Comparison of ENCODE assay signal across 1 cellular context in the genomic region with DNA sequence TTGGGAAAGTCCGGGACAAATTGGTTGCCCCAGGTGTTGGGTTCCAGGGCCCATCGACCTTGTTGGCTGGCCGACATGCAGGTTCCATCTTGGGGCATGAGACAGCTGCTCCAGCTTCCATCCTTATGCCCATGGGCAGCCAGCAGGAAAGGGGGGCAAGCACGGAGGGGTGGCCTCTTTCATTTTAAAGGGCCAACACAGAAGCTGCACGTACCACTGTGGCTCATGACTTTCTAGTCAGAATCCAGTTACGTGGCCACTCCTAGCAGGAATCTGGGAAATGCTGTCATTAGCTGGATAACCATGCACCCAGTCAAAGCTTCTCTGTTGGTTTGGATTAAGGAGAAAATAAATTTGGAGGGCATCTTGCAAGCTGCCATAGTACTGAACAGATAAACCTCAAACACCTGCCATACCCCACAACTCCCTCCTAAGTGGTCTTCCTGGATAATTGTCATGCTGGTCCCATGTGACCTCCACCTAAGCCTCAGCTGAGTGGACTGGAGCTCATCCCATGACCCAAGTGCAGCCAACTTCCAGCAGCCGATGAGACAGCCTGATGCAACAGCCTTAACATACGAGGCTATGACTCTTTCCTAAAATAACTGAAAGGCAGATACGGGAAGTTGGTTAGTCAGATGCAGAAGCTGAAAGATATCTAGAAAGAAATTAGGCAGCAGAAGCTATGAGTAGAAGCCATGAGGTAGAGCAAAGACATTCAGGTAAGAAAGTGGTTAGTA.
A peak's percentile ranks its signal among the peaks of the same experiment; 100 is the strongest.
TF ChIP-seq lines count a peak whose summit lies in the region.

No MANE protein-coding gene starts in this region.

TF ChIP-seq in K562, 482 proteins besides CTCF, POLR2A, EP300 and RAD21 (continued from another document and continues in another):
- TF ChIP-seq TCF7 (IDR thresholded peaks at IDR 0.05; ENCODE audit: borderline replicate concordance) (no peak), ZNF766 (CRISPR knock-in tag; conservative IDR thresholded peaks at IDR 0.05) (peak; percentile 88), NR2C1 (IDR thresholded peaks at IDR 0.05) (no peak), NR2C1 (tag; IDR thresholded peaks at IDR 0.05) (peak; percentile 68), NCOA2 (IDR thresholded peaks at IDR 0.05; ENCODE audit: partially characterized antibody in 2 of 2) (peak in 1 of 2 experiments; percentile 36), ZNF79 (CRISPR knock-in tag; IDR thresholded peaks at IDR 0.05; ENCODE audit: low read depth) (peak; percentile 80), ZNF639 (CRISPR knock-in tag; conservative IDR thresholded peaks at IDR 0.05 in 1 of 2, IDR thresholded peaks at IDR 0.05 in 1 of 2) (peak in 1 of 2 experiments; percentile 26; a peak in 1 of 4 replicates), L3MBTL2 (IDR thresholded peaks at IDR 0.05) (peak; percentile 93), ZNF165 (CRISPR knock-in tag; IDR thresholded peaks at IDR 0.05; ENCODE audit: borderline replicate concordance) (peak; percentile 87; the same call in 1 of the 2 replicates), DDX20 (tag; IDR thresholded peaks at IDR 0.05; ENCODE audit: low read depth) (peak; percentile 82), HDAC8 (tag; IDR thresholded peaks at IDR 0.05) (peak; percentile 94), FOXA1 (IDR thresholded peaks at IDR 0.05; ENCODE audit: borderline replicate concordance) (no peak), U2AF1 (optimal IDR thresholded peaks at IDR 0.05; ENCODE audit: low read depth, low read length) (no peak), ZNF41 (CRISPR knock-in tag; conservative IDR thresholded peaks at IDR 0.05) (peak; percentile 60; the same call in 1 of the 2 replicates), DEAF1 (CRISPR knock-in tag; IDR thresholded peaks at IDR 0.05) (0 out of 2 replicates have a peak, but pooled peaks have one; percentile 37), CREB3 (tag; conservative IDR thresholded peaks at IDR 0.05; ENCODE audit: low read depth) (peak; percentile 66), ZNF717 (CRISPR knock-in tag; IDR thresholded peaks at IDR 0.05) (no peak), NR4A1 (CRISPR knock-in tag; IDR thresholded peaks at IDR 0.05) (no peak), NR4A1 (tag; IDR thresholded peaks at IDR 0.05) (peak; percentile 94), ZNF324 (CRISPR knock-in tag; IDR thresholded peaks at IDR 0.05) (peak; percentile 39), ATF7 (IDR thresholded peaks at IDR 0.05) (peak; percentile 89), MYC (IDR thresholded peaks at IDR 0.05; ENCODE audit: low read depth, low read length) (peak; percentile 59), MYC (CRISPR knock-in tag; IDR thresholded peaks at IDR 0.05; ENCODE audit: borderline replicate concordance, low read depth) (peak; percentile 90; the same call in 1 of the 2 replicates), RUNX1 (IDR thresholded peaks at IDR 0.05; ENCODE audit: low read depth) (no peak), MITF (IDR thresholded peaks at IDR 0.05) (peak; percentile 91), MAZ (CRISPR knock-in tag; conservative IDR thresholded peaks at IDR 0.05 in 1 of 2, IDR thresholded peaks at IDR 0.05 in 1 of 2) (peak; percentile 23 to 63; a peak in 2 of 4 replicates), NFYB (IDR thresholded peaks at IDR 0.05; ENCODE audit: extremely low read depth, insufficient read length) (no peak), NCOA6 (IDR thresholded peaks at IDR 0.05) (no peak), ZBTB17 (CRISPR knock-in tag; IDR thresholded peaks at IDR 0.05) (peak; percentile 83; the same call in 1 of the 2 replicates), GTF2A2 (tag; IDR thresholded peaks at IDR 0.05) (peak; percentile 90), ZNF133 (CRISPR knock-in tag; IDR thresholded peaks at IDR 0.05) (peak; percentile 24; the same call in 1 of the 2 replicates), ZNF175 (CRISPR knock-in tag; IDR thresholded peaks at IDR 0.05; ENCODE audit: low read depth) (peak; percentile 98), RBM39 (optimal IDR thresholded peaks at IDR 0.05; ENCODE audit: low read depth, low read length) (no peak), ZNF589 (CRISPR knock-in tag; IDR thresholded peaks at IDR 0.05; ENCODE audit: low read depth) (peak; percentile 98), LCOR (CRISPR knock-in tag; IDR thresholded peaks at IDR 0.05) (peak; percentile 79), ZNF644 (tag; IDR thresholded peaks at IDR 0.05; ENCODE audit: low read depth) (peak; percentile 92), FOSL1 (tag; conservative IDR thresholded peaks at IDR 0.05) (peak; percentile 87), ZNF395 (CRISPR knock-in tag; IDR thresholded peaks at IDR 0.05) (peak; percentile 94)
- TF ChIP-seq, protein P1, sequence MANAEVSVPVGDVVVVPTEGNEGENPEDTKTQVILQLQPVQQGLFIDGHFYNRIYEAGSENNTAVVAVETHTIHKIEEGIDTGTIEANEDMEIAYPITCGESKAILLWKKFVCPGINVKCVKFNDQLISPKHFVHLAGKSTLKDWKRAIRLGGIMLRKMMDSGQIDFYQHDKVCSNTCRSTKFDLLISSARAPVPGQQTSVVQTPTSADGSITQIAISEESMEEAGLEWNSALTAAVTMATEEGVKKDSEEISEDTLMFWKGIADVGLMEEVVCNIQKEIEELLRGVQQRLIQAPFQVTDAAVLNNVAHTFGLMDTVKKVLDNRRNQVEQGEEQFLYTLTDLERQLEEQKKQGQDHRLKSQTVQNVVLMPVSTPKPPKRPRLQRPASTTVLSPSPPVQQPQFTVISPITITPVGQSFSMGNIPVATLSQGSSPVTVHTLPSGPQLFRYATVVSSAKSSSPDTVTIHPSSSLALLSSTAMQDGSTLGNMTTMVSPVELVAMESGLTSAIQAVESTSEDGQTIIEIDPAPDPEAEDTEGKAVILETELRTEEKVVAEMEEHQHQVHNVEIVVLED (CRISPR knock-in tag; IDR thresholded peaks at IDR 0.05): no peak; the same call in 1 of the 2 replicates
- TF ChIP-seq, protein P2, sequence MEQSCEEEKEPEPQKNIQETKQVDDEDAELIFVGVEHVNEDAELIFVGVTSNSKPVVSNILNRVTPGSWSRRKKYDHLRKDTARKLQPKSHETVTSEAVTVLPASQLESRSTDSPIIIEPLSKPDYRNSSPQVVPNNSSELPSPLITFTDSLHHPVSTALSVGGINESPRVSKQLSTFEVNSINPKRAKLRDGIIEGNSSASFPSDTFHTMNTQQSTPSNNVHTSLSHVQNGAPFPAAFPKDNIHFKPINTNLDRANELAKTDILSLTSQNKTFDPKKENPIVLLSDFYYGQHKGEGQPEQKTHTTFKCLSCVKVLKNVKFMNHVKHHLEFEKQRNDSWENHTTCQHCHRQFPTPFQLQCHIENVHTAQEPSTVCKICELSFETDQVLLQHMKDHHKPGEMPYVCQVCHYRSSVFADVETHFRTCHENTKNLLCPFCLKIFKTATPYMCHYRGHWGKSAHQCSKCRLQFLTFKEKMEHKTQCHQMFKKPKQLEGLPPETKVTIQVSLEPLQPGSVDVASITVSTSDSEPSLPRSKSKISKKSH (CRISPR knock-in tag; IDR thresholded peaks at IDR 0.05): no peak
- TF ChIP-seq, protein P3, sequence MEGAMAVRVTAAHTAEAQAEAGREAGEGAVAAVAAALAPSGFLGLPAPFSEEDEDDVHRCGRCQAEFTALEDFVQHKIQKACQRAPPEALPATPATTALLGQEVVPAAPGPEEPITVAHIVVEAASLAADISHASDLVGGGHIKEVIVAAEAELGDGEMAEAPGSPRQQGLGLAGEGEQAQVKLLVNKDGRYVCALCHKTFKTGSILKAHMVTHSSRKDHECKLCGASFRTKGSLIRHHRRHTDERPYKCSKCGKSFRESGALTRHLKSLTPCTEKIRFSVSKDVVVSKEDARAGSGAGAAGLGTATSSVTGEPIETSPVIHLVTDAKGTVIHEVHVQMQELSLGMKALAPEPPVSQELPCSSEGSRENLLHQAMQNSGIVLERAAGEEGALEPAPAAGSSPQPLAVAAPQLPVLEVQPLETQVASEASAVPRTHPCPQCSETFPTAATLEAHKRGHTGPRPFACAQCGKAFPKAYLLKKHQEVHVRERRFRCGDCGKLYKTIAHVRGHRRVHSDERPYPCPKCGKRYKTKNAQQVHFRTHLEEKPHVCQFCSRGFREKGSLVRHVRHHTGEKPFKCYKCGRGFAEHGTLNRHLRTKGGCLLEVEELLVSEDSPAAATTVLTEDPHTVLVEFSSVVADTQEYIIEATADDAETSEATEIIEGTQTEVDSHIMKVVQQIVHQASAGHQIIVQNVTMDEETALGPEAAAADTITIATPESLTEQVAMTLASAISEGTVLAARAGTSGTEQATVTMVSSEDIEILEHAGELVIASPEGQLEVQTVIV (CRISPR knock-in tag; IDR thresholded peaks at IDR 0.05; ENCODE audit: borderline replicate concordance): 0 out of 2 replicates have a peak, but pooled peaks have one; percentile 54
- TF ChIP-seq, protein P4, sequence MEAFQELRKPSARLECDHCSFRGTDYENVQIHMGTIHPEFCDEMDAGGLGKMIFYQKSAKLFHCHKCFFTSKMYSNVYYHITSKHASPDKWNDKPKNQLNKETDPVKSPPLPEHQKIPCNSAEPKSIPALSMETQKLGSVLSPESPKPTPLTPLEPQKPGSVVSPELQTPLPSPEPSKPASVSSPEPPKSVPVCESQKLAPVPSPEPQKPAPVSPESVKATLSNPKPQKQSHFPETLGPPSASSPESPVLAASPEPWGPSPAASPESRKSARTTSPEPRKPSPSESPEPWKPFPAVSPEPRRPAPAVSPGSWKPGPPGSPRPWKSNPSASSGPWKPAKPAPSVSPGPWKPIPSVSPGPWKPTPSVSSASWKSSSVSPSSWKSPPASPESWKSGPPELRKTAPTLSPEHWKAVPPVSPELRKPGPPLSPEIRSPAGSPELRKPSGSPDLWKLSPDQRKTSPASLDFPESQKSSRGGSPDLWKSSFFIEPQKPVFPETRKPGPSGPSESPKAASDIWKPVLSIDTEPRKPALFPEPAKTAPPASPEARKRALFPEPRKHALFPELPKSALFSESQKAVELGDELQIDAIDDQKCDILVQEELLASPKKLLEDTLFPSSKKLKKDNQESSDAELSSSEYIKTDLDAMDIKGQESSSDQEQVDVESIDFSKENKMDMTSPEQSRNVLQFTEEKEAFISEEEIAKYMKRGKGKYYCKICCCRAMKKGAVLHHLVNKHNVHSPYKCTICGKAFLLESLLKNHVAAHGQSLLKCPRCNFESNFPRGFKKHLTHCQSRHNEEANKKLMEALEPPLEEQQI (IDR thresholded peaks at IDR 0.05): no peak
